In the genomic region with DNA sequence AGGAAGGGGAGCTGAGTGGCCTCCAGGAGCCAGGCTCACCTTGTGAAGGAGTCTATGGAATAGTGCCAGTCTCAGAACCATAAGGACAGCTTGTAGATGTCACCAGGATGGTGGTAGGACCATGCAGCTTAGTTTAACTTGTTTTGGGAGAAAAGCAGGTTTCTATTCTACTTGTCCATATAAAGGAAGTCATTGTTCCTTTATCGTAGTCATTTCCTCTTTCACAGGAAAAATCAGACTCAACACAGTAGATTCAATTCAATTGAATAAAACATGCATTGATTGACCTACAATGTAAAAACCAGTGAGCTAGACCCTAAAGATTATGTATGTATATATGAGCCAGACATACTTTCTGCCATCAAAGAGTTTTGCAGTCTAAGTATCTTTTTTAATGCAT, we compare ENCODE assay signal across 22 cellular contexts. TPM values are rescaled to one million over a fixed set of nuclear protein-coding genes. Genes with fewer than 3 reads are reported as not detected.
"Had no signal": no experiment of that assay in that cellular context is flagged by ENCODE, and none has a peak within 500 bp of the region (broad histone marks: within the 10 kb centered on the region; RNA-seq: fewer than 3 reads in every experiment).

No MANE protein-coding gene starts in this region.

- H3K27me3 ChIP-seq: gastrocnemius medialis, pancreas, right atrium auricular region, stomach, thyroid gland, vagina had no signal

- H3K4me3 ChIP-seq: gastrocnemius medialis, lower lobe of right lung, pancreas, right atrium auricular region, smooth muscle cell, stomach, thyroid gland, vagina had no signal

- H3K36me3 ChIP-seq: gastrocnemius medialis, lower lobe of right lung, pancreas, right atrium auricular region, stomach, thyroid gland, vagina had no signal

- H3K4me1 ChIP-seq: gastrocnemius medialis, lower lobe of right lung, pancreas, stomach, thyroid gland, vagina had no signal

- DNase-seq: cortex of kidney; effector CD4-positive, alpha-beta T cell; gastrocnemius medialis; head of caudate nucleus; left ventricle myocardium superior; lower lobe of right lung; naive thymus-derived CD8-positive, alpha-beta T cell; nephron progenitor cell; occipital lobe; pancreas; stimulated activated CD4-positive, alpha-beta T cell treated with anti-CD3 and anti-CD28 coated beads, Interleukin-12 subunit alpha, Interleukin-12 subunit beta, amount 100 ng/mL, for 4 hours; stimulated activated CD4-positive, alpha-beta T cell treated with anti-CD3 and anti-CD28 coated beads, Interleukin-1b, Interleukin-23, amount 100 ng/mL, for 48 hours; stimulated activated CD4-positive, alpha-beta T cell treated with anti-CD3 and anti-CD28 coated beads, Interleukin-4, amount 100 ng/mL, for 1 hour; stimulated activated CD8-positive, alpha-beta memory T cell treated with anti-CD3 and anti-CD28 coated beads, Interleukin-4, amount 100 ng/mL, for 48 hours; stimulated activated naive CD4-positive, alpha-beta T cell; stomach; thyroid gland; trophoblast cell had no signal

- H3K9me3 ChIP-seq: gastrocnemius medialis, lower lobe of right lung, pancreas, right atrium auricular region, stomach, thyroid gland, vagina had no signal

- H3K27ac ChIP-seq: gastrocnemius medialis, lower lobe of right lung, pancreas, right atrium auricular region, stomach, thyroid gland, vagina had no signal

RNA-seq across cellular contexts. Expression of gene MEGF10, which starts 53.3 kb away (rescaled TPM):
- polyA plus RNA-seq: keratinocyte; naive thymus-derived CD8-positive, alpha-beta T cell had no signal
